In genomic region chr6:3393796-3394195, GRCh38 we compare ENCODE assay signal across 18 cellular contexts.
DNase-seq lines count a peak whose midpoint lies in the region; TF ChIP-seq lines count a peak whose summit lies in the region.
"Had no signal": no experiment of that assay in that cellular context is flagged by ENCODE, and none has a peak within 500 bp of the region (broad histone marks: within the 10 kb centered on the region; RNA-seq: fewer than 3 reads in every experiment).

No MANE protein-coding gene starts in this region.

- no peaks in the 10 kb centered on the region for H3K9me3 ChIP-seq in sigmoid colon
- H3K9me3 ChIP-seq: ascending aorta, left lung had no signal

- H3K36me3 ChIP-seq in sigmoid colon: no peaks in the 10 kb centered on the region
- H3K36me3 ChIP-seq: ascending aorta, left lung had no signal

- no peaks in the 10 kb centered on the region for H3K27me3 ChIP-seq in sigmoid colon
- H3K27me3 ChIP-seq: ascending aorta, left lung had no signal

- H3K4me1 ChIP-seq in sigmoid colon: peaks cover 0 to 13% (median 6%) of the 10 kb centered on the region in 4 donors
- H3K4me1 ChIP-seq: ascending aorta had no signal

- DNase-seq in LNCaP clone FGC (ENCODE audit: low read depth) (peak; percentile 40), NCI-H2196 (lab: John Stamatoyannopoulos, UW; ENCODE audit: unreplicated experiment) (peak; percentile 25), astrocyte of the spinal cord (ENCODE audit: low read depth, low spot score) (peak; percentile 87), sigmoid colon (peak; percentile 10), GM13976 (ENCODE audit: low spot score) (no peak), RPMI8226 (no peak)
- DNase-seq in stimulated activated CD4-positive, alpha-beta T cell treated with anti-CD3 and anti-CD28 coated beads, Interleukin-4, amount 100 ng/mL, for 4 hours: no peak
- DNase-seq: activated CD4-positive, alpha-beta T cell treated with anti-CD3 and anti-CD28 coated beads for 36 hours; activated naive CD4-positive, alpha-beta T cell treated with anti-CD3 and anti-CD28 coated beads, Interleukin-2, amount 50 U/mL, for 16 hours; CD4-positive, CD25-positive, alpha-beta regulatory T cell; endodermal cell; left lung; midbrain; MV-4-11; NCI-H226; posterior cingulate gyrus had no signal

- no peak for TF ChIP-seq EP300 in sigmoid colon (IDR thresholded peaks at IDR 0.05)

- in situ Hi-C loops in astrocyte of the spinal cord (cut with HindIII; ENCODE audit: low sequenced_read_pairs): no loop called here
- in situ Hi-C loops in GM13976 (cut with MboI; ENCODE audit: low sequenced_read_pairs, unreplicated experiment): no loop called here

- H3K4me3 ChIP-seq in LNCaP clone FGC (ENCODE audit: low read depth, low read length): no peak overlapping the region
- H3K4me3 ChIP-seq in astrocyte of the spinal cord (ENCODE audit: low read depth, low read length): no peak overlapping the region
- no peak overlapping the region for H3K4me3 ChIP-seq in sigmoid colon
- H3K4me3 ChIP-seq: ascending aorta, left lung had no signal

- WGBS in sigmoid colon, 2 donors: 53 to 85% methylated on average over 10 of the region's 10 CpGs

- no peak overlapping the region for H3K27ac ChIP-seq in sigmoid colon
- H3K27ac ChIP-seq: ascending aorta, KMS-11, left lung had no signal

- no peak for TF ChIP-seq POLR2A in sigmoid colon (IDR thresholded peaks at IDR 0.05)

- intact Hi-C loops in sigmoid colon (cut with DNase I): no loop called here

- no peak for TF ChIP-seq CTCF in LNCaP clone FGC (IDR thresholded peaks at IDR 0.05; ENCODE audit: control insufficient read depth, extremely low read depth, insufficient read depth)
- no peak for TF ChIP-seq CTCF in astrocyte of the spinal cord (IDR thresholded peaks at IDR 0.05; ENCODE audit: low read depth, low read length)
- no peak for TF ChIP-seq CTCF in sigmoid colon (IDR thresholded peaks at IDR 0.05)
- TF ChIP-seq CTCF in GM13976 (IDR thresholded peaks at IDR 0.05; ENCODE audit: borderline replicate concordance, control extremely low read depth, extremely low read depth, insufficient read depth, missing control alignments): no peak

Comparison
In these comparisons a context has a peak if more than half of its experiments do, and no peak if none do; other contexts are left out.
1. DNase-seq: peak in LNCaP clone FGC (single experiment), NCI-H2196 (single experiment), astrocyte of the spinal cord (single experiment) and sigmoid colon (single experiment); none in stimulated activated CD4-positive, alpha-beta T cell treated with anti-CD3 and anti-CD28 coated beads, Interleukin-4, amount 100 ng/mL, for 4 hours (0 of 2), GM13976 (single experiment) and RPMI8226 (single experiment).